In genomic region chr11:88175004-88175706, GRCh38 we compare ENCODE assay signal across 7 cellular contexts. TPM values are rescaled to one million over a fixed set of nuclear protein-coding genes. Genes with fewer than 3 reads are reported as not detected.
DNase-seq lines count a peak whose midpoint lies in the region; ATAC-seq and TF ChIP-seq lines count a peak whose summit lies in the region.

TSS of gene RAB38 (minus strand) at chr11:88175443. CDS start at chr11:88175384, 59 bp downstream.

- peak; percentile 91 for ATAC-seq in HCT116

- TF ChIP-seq POLR2A in HCT116 (IDR thresholded peaks at IDR 0.05; ENCODE audit: borderline replicate concordance, extremely low read depth, insufficient read depth, insufficient read length): peak; percentile 73

- H3K4me3 ChIP-seq in HCT116 (replicated peaks in 1 of 2; ENCODE audit: low read depth in 1 of 2, low read length in 2 of 2): peak within 1 kb of the TSS; percentile 64 to 73
- peak within 1 kb of the TSS; percentile 53 for H3K4me3 ChIP-seq in astrocyte of the spinal cord (ENCODE audit: low read depth, low read length)

- DNase-seq in GM13976 (ENCODE audit: low spot score): peak; percentile 57
- DNase-seq in HCT116 (ENCODE audit: low read depth, low spot score): peak; percentile 42
- DNase-seq in NCI-H774 (lab: John Stamatoyannopoulos, UW): peak; percentile 31
- DNase-seq in astrocyte of the spinal cord (ENCODE audit: low read depth, low spot score): peak; percentile 21
- DNase-seq in iris pigment epithelial cell (ENCODE audit: low read depth): peak; percentile 14
- DNase-seq in stimulated activated CD4-positive, alpha-beta T cell treated with anti-CD3 and anti-CD28 coated beads, Interleukin-15, amount 100 ng/mL, for 48 hours (ENCODE audit: low read depth in 2 of 2): peak; percentile 8 to 14
- DNase-seq in NCI-H2196 treated with DMSO at 0.1 percent for 48 hours (lab: John Stamatoyannopoulos, UW; ENCODE audit: unreplicated experiment): no peak

- TF ChIP-seq RAD21 in HCT116 (IDR thresholded peaks at IDR 0.05; ENCODE audit: low read depth): no peak

- BruUV-seq in HCT116 (replicated peaks; lab: Mats Ljungman, UMichigan): no TSS peak

- peaks cover 0 to 33% of the 10 kb centered on the region in 2 experiments; a peak in 3 of 4 replicates for H3K4me1 ChIP-seq in HCT116 (ENCODE audit: control insufficient read depth in 1 of 2, insufficient read depth in 2 of 2, low read length in 2 of 2)

- peak within 1 kb of the TSS; percentile 97 for H3K4me2 ChIP-seq in HCT116 (ENCODE audit: low read length)

- CTCF ChIA-PET in HCT116 (lab: Charles Lee): interaction anchor here (1.3 kb wide), 1 partner anchor 369 kb away, joined by 5 read pairs; no protein-coding TSS in a partner anchor

- intact Hi-C loops in HCT116 (cut with micrococcal nuclease): no loop called here

- no peaks in the 10 kb centered on the region for H3K27me3 ChIP-seq in HCT116 (ENCODE audit: insufficient read depth, low read length)

- H3K36me3 ChIP-seq in HCT116 (ENCODE audit: control insufficient read depth in 1 of 2, insufficient read depth in 2 of 2, low read length in 2 of 2): no peaks in the 10 kb centered on the region

- in situ Hi-C loops in GM13976 (cut with MboI; ENCODE audit: low sequenced_read_pairs, unreplicated experiment) (no loop called here), astrocyte of the spinal cord (cut with HindIII; ENCODE audit: low sequenced_read_pairs) (no loop called here)

- no peak for TF ChIP-seq CTCF in GM13976 (IDR thresholded peaks at IDR 0.05; ENCODE audit: borderline replicate concordance, control extremely low read depth, extremely low read depth, insufficient read depth, missing control alignments)
- TF ChIP-seq CTCF in HCT116 (IDR thresholded peaks at IDR 0.05 in 2 of 3, conservative IDR thresholded peaks at IDR 0.05 in 1 of 3; ENCODE audit: borderline replicate concordance in 1 of 3, insufficient read depth in 1 of 3, low read depth in 2 of 3, low read length in 2 of 3): no peak
- TF ChIP-seq CTCF in astrocyte of the spinal cord (IDR thresholded peaks at IDR 0.05; ENCODE audit: low read depth, low read length): no peak

- H3K79me2 ChIP-seq in HCT116 (ENCODE audit: insufficient read depth, low read length): no peaks in the 10 kb centered on the region

- no peaks in the 10 kb centered on the region for H4K20me1 ChIP-seq in HCT116 (ENCODE audit: insufficient read depth)

- peak within 1 kb of the TSS; percentile 41 for H3K27ac ChIP-seq in HCT116 (ENCODE audit: low read depth, low read length)

- peak within 1 kb of the TSS; percentile 99 for H2AFZ ChIP-seq in HCT116 (ENCODE audit: low read depth, low read length, poor library complexity, severe bottlenecking)

- RAD21 ChIA-PET in HCT116 (lab: Charles Lee; ENCODE audit: low non-redundant PET in 1 of 2, low total read pairs in 2 of 2, uncharacterized antibody in 2 of 2, unreplicated experiment in 2 of 2): no interaction called here

- no peaks in the 10 kb centered on the region for H3K9me3 ChIP-seq in HCT116 (ENCODE audit: control insufficient read depth in 1 of 2, insufficient read depth in 1 of 2, low read depth in 1 of 2, low read length in 2 of 2)

- no peaks in the 10 kb centered on the region for H3K9me2 ChIP-seq in HCT116 (ENCODE audit: insufficient read depth)

- peak within 1 kb of the TSS; percentile 69 for H3K9ac ChIP-seq in HCT116 (ENCODE audit: low read length)

- POLR2A ChIA-PET in HCT116 (lab: Charles Lee): no interaction called here

TF ChIP-seq in HCT116, 20 proteins besides CTCF, POLR2A, EP300 and RAD21:
- no peak for TF ChIP-seq FOSL1 (IDR thresholded peaks at IDR 0.05; ENCODE audit: low read depth)
- no peak; the same call in 1 of the 2 replicates for TF ChIP-seq SP1 (IDR thresholded peaks at IDR 0.05; ENCODE audit: low read depth)
- no peak for TF ChIP-seq EZH2 (IDR thresholded peaks at IDR 0.05)
- no peak for TF ChIP-seq TCF7L2 (IDR thresholded peaks at IDR 0.05; ENCODE audit: borderline replicate concordance, extremely low read depth, insufficient read depth, insufficient read length)
- TF ChIP-seq ZFX (IDR thresholded peaks at IDR 0.05): peak; percentile 67
- TF ChIP-seq JUND (IDR thresholded peaks at IDR 0.05): no peak
- TF ChIP-seq CEBPB (IDR thresholded peaks at IDR 0.05; ENCODE audit: low read depth): no peak
- TF ChIP-seq SIN3A (IDR thresholded peaks at IDR 0.05; ENCODE audit: low read depth): peak; percentile 71; the same call in 1 of the 2 replicates
- TF ChIP-seq POLR2AphosphoS5 (IDR thresholded peaks at IDR 0.05; ENCODE audit: low read depth, low read length): peak; percentile 77
- no peak for TF ChIP-seq ZBTB33 (IDR thresholded peaks at IDR 0.05; ENCODE audit: extremely low read depth, insufficient replicate concordance, low read length)
- TF ChIP-seq EZH2phosphoT487 (IDR thresholded peaks at IDR 0.05; ENCODE audit: borderline replicate concordance): no peak
- TF ChIP-seq REST (IDR thresholded peaks at IDR 0.05; ENCODE audit: low read depth): no peak
- TF ChIP-seq CBX3 (IDR thresholded peaks at IDR 0.05; ENCODE audit: low read depth): peak; percentile 81
- TF ChIP-seq EGR1 (IDR thresholded peaks at IDR 0.05; ENCODE audit: low read depth): peak; percentile 76
- TF ChIP-seq ZNF274 (IDR thresholded peaks at IDR 0.05; ENCODE audit: low read depth, low read length): no peak
- TF ChIP-seq SRF (IDR thresholded peaks at IDR 0.05; ENCODE audit: low read depth): no peak
- TF ChIP-seq YY1 (IDR thresholded peaks at IDR 0.05; ENCODE audit: extremely low read depth, insufficient replicate concordance, low read depth, low read length): no peak
- no peak for TF ChIP-seq ELF1 (IDR thresholded peaks at IDR 0.05; ENCODE audit: borderline replicate concordance, low read depth)
- peak; percentile 77 for TF ChIP-seq MAX (IDR thresholded peaks at IDR 0.05)
- TF ChIP-seq, protein P1, sequence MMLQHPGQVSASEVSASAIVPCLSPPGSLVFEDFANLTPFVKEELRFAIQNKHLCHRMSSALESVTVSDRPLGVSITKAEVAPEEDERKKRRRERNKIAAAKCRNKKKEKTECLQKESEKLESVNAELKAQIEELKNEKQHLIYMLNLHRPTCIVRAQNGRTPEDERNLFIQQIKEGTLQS (IDR thresholded peaks at IDR 0.05): no peak

RNA-seq across cellular contexts. Expression of gene RAB38, which starts in this region (rescaled TPM):
- total RNA-seq in HCT116 (2021; ENCODE audit: unreplicated experiment): 15.1 TPM
- polyA plus RNA-seq in HCT116 (2012): 16.1 and 17.2 TPM in 2 replicates
